ENCODE assay signal across 16 cellular contexts in genomic region chr4:86443495-86443894, GRCh38.
DNase-seq lines count a peak whose midpoint lies in the region; ATAC-seq and TF ChIP-seq lines count a peak whose summit lies in the region.
"Had no signal": no experiment of that assay in that cellular context is flagged by ENCODE, and none has a peak within 500 bp of the region (broad histone marks: within the 10 kb centered on the region; RNA-seq: fewer than 3 reads in every experiment).

No MANE protein-coding gene starts in this region.

- H3K27ac Mint-ChIP-seq in osteocyte (ENCODE audit: unreplicated experiment): peak overlapping the region; percentile 76
- H3K27ac Mint-ChIP-seq in activated T-helper 1 cell treated with anti-CD3 and anti-CD28 coated beads, Interleukin-12 subunit alpha, Interleukin-12 subunit beta, Interleukin-2, Interleukin-4 antibody, amounts not matched to agents 30 ng/mL and 10 ng/mL and 1 ng/mL, durations not matched to agents 14 hours and 24 hours and 36 hours: no peak overlapping the region
- H3K27ac Mint-ChIP-seq: B cell; CD8-positive, alpha-beta T cell had no signal

- TF ChIP-seq CTCF in osteocyte (IDR thresholded peaks at IDR 0.05): no peak

- no peak overlapping the region for H3K4me3 ChIP-seq in BLaER1 treated with 17β-estradiol and CSF1 and Interleukin-3, amounts not matched to agents 10 nM and 100 nM
- H3K4me3 ChIP-seq: PC-9 had no signal

- H3K9ac ChIP-seq in BLaER1 treated with 17β-estradiol and CSF1 and Interleukin-3, amounts not matched to agents 10 nM and 100 nM: no peak overlapping the region
- H3K9ac ChIP-seq: SK-N-SH had no signal

- H3K27ac ChIP-seq in BLaER1 treated with 17β-estradiol and CSF1 and Interleukin-3, amounts not matched to agents 10 nM and 100 nM: no peak overlapping the region
- H3K27ac ChIP-seq: PC-9 had no signal

- no peak overlapping the region for H3K4me3 Mint-ChIP-seq in osteocyte (ENCODE audit: unreplicated experiment)
- H3K4me3 Mint-ChIP-seq in activated T-helper 1 cell treated with anti-CD3 and anti-CD28 coated beads, Interleukin-12 subunit alpha, Interleukin-12 subunit beta, Interleukin-2, Interleukin-4 antibody, amounts not matched to agents 30 ng/mL and 10 ng/mL and 1 ng/mL, durations not matched to agents 14 hours and 24 hours and 36 hours: no peak overlapping the region
- H3K4me3 Mint-ChIP-seq: B cell; CD8-positive, alpha-beta T cell had no signal

- H3K9me3 ChIP-seq in BLaER1 treated with 17β-estradiol and CSF1 and Interleukin-3, amounts not matched to agents 10 nM and 100 nM (replicated peaks in 1 of 11): peaks cover 0 to 18% (median 9%) of the 10 kb centered on the region in 11 experiments; a peak in 12 of 22 replicates
- H3K9me3 ChIP-seq: SK-N-SH had no signal

- peak; percentile 13 for DNase-seq in UCSD-AML1 (lab: John Stamatoyannopoulos, UW; ENCODE audit: unreplicated experiment)
- peak; percentile 4 for DNase-seq in fibroblast of gingiva (ENCODE audit: low read depth)
- no peak for DNase-seq in osteocyte (ENCODE audit: extremely low spot score, unreplicated experiment)
- DNase-seq in activated T-helper 1 cell treated with anti-CD3 and anti-CD28 coated beads, Interleukin-12 subunit alpha, Interleukin-12 subunit beta, Interleukin-2, Interleukin-4 antibody, amounts not matched to agents 30 ng/mL and 10 ng/mL and 1 ng/mL, durations not matched to agents 14 hours and 24 hours and 36 hours (ENCODE audit: low spot score): no peak
- DNase-seq in AG20443 (ENCODE audit: low spot score): no peak
- DNase-seq: CD8-positive, alpha-beta T cell; H7; NCI-H1436 treated with DMSO at 0.1 percent for 48 hours; NCI-H69; PC-9; SK-N-SH had no signal

- H3K36me3 Mint-ChIP-seq in osteocyte (ENCODE audit: unreplicated experiment): peaks cover 9% of the 10 kb centered on the region
- no peaks in the 10 kb centered on the region for H3K36me3 Mint-ChIP-seq in activated T-helper 1 cell treated with anti-CD3 and anti-CD28 coated beads, Interleukin-12 subunit alpha, Interleukin-12 subunit beta, Interleukin-2, Interleukin-4 antibody, amounts not matched to agents 30 ng/mL and 10 ng/mL and 1 ng/mL, durations not matched to agents 14 hours and 24 hours and 36 hours (ENCODE audit: low read depth)
- H3K36me3 Mint-ChIP-seq: CD8-positive, alpha-beta T cell had no signal

- H3K4me2 ChIP-seq in BLaER1 treated with 17β-estradiol and CSF1 and Interleukin-3, amounts not matched to agents 10 nM and 100 nM: peak overlapping the region; percentile 44 to 76 (median 63)
- H3K4me2 ChIP-seq: PC-9, SK-N-SH had no signal

- no peaks in the 10 kb centered on the region for H3K27me3 ChIP-seq in BLaER1 treated with 17β-estradiol and CSF1 and Interleukin-3, amounts not matched to agents 10 nM and 100 nM

- no peaks in the 10 kb centered on the region for H3K27me3 Mint-ChIP-seq in osteocyte (ENCODE audit: unreplicated experiment)
- peaks cover 12% of the 10 kb centered on the region for H3K27me3 Mint-ChIP-seq in activated T-helper 1 cell treated with anti-CD3 and anti-CD28 coated beads, Interleukin-12 subunit alpha, Interleukin-12 subunit beta, Interleukin-2, Interleukin-4 antibody, amounts not matched to agents 30 ng/mL and 10 ng/mL and 1 ng/mL, durations not matched to agents 14 hours and 24 hours and 36 hours (ENCODE audit: insufficient read depth)
- H3K27me3 Mint-ChIP-seq: B cell had no signal

- H3K9me3 Mint-ChIP-seq in osteocyte (ENCODE audit: unreplicated experiment): peaks cover 9% of the 10 kb centered on the region
- no peaks in the 10 kb centered on the region for H3K9me3 Mint-ChIP-seq in activated T-helper 1 cell treated with anti-CD3 and anti-CD28 coated beads, Interleukin-12 subunit alpha, Interleukin-12 subunit beta, Interleukin-2, Interleukin-4 antibody, amounts not matched to agents 30 ng/mL and 10 ng/mL and 1 ng/mL, durations not matched to agents 14 hours and 24 hours and 36 hours

- no peak for ATAC-seq in HG03520 (IDR thresholded peaks at IDR 0.05; ENCODE audit: unreplicated experiment)
- no peak for ATAC-seq in HG02623 (IDR thresholded peaks at IDR 0.05; ENCODE audit: unreplicated experiment)
- ATAC-seq: CD8-positive, alpha-beta T cell; Right ventricle myocardium inferior had no signal

- intact Hi-C loops in activated T-helper 1 cell treated with anti-CD3 and anti-CD28 coated beads, Interleukin-12 subunit alpha, Interleukin-12 subunit beta, Interleukin-2, Interleukin-4 antibody, amounts not matched to agents 30 ng/mL and 10 ng/mL and 1 ng/mL, durations not matched to agents 14 hours and 24 hours and 36 hours (cut with micrococcal nuclease): no loop called here

- peaks cover 12 to 28% (median 19%) of the 10 kb centered on the region in 10 experiments for H3K4me1 ChIP-seq in BLaER1 treated with 17β-estradiol and CSF1 and Interleukin-3, amounts not matched to agents 10 nM and 100 nM

- peaks cover 40% of the 10 kb centered on the region for H3K4me1 Mint-ChIP-seq in osteocyte (ENCODE audit: unreplicated experiment)
- no peaks in the 10 kb centered on the region for H3K4me1 Mint-ChIP-seq in activated T-helper 1 cell treated with anti-CD3 and anti-CD28 coated beads, Interleukin-12 subunit alpha, Interleukin-12 subunit beta, Interleukin-2, Interleukin-4 antibody, amounts not matched to agents 30 ng/mL and 10 ng/mL and 1 ng/mL, durations not matched to agents 14 hours and 24 hours and 36 hours (ENCODE audit: low read depth)
- H3K4me1 Mint-ChIP-seq: B cell had no signal

- H4K20me1 ChIP-seq in BLaER1 treated with 17β-estradiol and CSF1 and Interleukin-3, amounts not matched to agents 10 nM and 100 nM: no peaks in the 10 kb centered on the region

- H3K36me3 ChIP-seq in BLaER1 treated with 17β-estradiol and CSF1 and Interleukin-3, amounts not matched to agents 10 nM and 100 nM: no peaks in the 10 kb centered on the region

Comparison
In these comparisons a context has a peak if more than half of its experiments do, and no peak if none do; other contexts are left out.
1. DNase-seq: peak in UCSD-AML1 (single experiment) and fibroblast of gingiva (single experiment); none in osteocyte (single experiment), activated T-helper 1 cell treated with anti-CD3 and anti-CD28 coated beads, Interleukin-12 subunit alpha, Interleukin-12 subunit beta, Interleukin-2, Interleukin-4 antibody, amounts not matched to agents 30 ng/mL and 10 ng/mL and 1 ng/mL, durations not matched to agents 14 hours and 24 hours and 36 hours (single experiment) and AG20443 (single experiment).